Comparison of ENCODE assay signal across 2 cellular contexts in genomic region chr2:48795065-48795464, GRCh38.
TF ChIP-seq lines count a peak whose summit lies in the region.

No MANE protein-coding gene starts in this region.

TF ChIP-seq in A549, 52 proteins besides CTCF, POLR2A, EP300 and RAD21:
- TF ChIP-seq HOXB13 (CRISPR knock-in tag; IDR thresholded peaks at IDR 0.05; ENCODE audit: low read depth) (no peak), ZSCAN20 (CRISPR knock-in tag; IDR thresholded peaks at IDR 0.05) (no peak), FOSL2 (IDR thresholded peaks at IDR 0.05) (no peak), FOSL2 (CRISPR knock-in tag; IDR thresholded peaks at IDR 0.05) (no peak), NR3C1 (IDR thresholded peaks at IDR 0.05) (no peak), KDM1A (IDR thresholded peaks at IDR 0.05; ENCODE audit: low read depth) (no peak), MAFK (IDR thresholded peaks at IDR 0.05; ENCODE audit: partially characterized antibody) (no peak)

TF ChIP-seq in K562, 482 proteins besides CTCF, POLR2A, EP300 and RAD21:
- no peak for TF ChIP-seq BCOR (IDR thresholded peaks at IDR 0.05)
- TF ChIP-seq ZNF57 (CRISPR knock-in tag; IDR thresholded peaks at IDR 0.05) = no peak
- no peak for TF ChIP-seq ILF3 (IDR thresholded peaks at IDR 0.05; ENCODE audit: borderline replicate concordance)
- no peak for TF ChIP-seq ZFP36 (IDR thresholded peaks at IDR 0.05; ENCODE audit: low read depth, low read length, partially characterized antibody)
- no peak for TF ChIP-seq KDM5B (IDR thresholded peaks at IDR 0.05; ENCODE audit: insufficient replicate concordance, low read depth, low read length)
